ENCODE assay signal across 11 cellular contexts in the genomic region with DNA sequence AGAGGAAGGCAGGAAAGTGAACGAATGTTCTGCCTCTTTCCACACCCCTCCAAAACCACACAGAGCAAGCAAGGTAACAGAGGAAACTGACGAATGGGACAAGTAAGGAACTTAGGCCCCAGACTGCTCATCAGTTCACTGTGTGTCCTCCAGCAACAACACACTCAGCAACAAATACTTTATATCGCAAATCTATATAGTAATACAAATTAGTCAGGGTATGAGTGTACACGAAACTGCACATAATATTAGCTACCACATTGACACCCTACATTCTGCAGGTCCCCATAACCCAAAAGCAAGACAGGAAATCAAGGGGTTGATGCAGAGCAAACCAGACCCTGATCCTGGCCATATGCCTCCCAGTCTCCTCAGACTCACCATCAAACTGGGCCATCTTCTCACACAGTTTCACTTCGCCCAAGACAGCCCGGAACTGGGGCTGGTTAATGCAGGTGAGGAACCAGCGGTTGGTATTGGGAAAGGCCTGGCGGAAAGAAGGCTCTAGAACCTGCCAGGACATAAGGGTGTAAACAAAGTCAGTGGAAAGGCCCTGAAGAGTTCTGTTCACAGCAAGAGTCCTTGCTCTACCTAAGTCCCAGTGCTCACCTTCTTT. TPM values are rescaled to one million over a fixed set of nuclear protein-coding genes. Genes with fewer than 3 reads are reported as not detected.
A peak's percentile ranks its signal among the peaks of the same experiment; 100 is the strongest.
DNase-seq lines count a peak whose midpoint lies in the region; ATAC-seq and TF ChIP-seq lines count a peak whose summit lies in the region.
"Had no signal": no experiment of that assay in that cellular context is flagged by ENCODE, and none has a peak within 500 bp of the region (broad histone marks: within the 10 kb centered on the region; RNA-seq: fewer than 3 reads in every experiment).

No MANE protein-coding gene starts in this region.

- ATAC-seq in Panc1 (no peak), GM18867 (IDR thresholded peaks at IDR 0.05; ENCODE audit: unreplicated experiment) (no peak), HG03196 (IDR thresholded peaks at IDR 0.05; ENCODE audit: unreplicated experiment) (no peak)
- no peak for ATAC-seq in effector memory CD8-positive, alpha-beta T cell (replicated peaks)
- ATAC-seq in stimulated activated naive B cell treated with anti-CD40 and anti-IgM and Interleukin-4, amounts not matched to agents 10 μg/mL and 1 μg/mL and 100 μg/mL, for 72 hours (replicated peaks) = peak in 1 of 2 donors; percentile 57

- CTCF ChIA-PET in activated naive CD4-positive, alpha-beta T cell treated with anti-CD3 and anti-CD28 coated beads for 36 hours (lab: Charles Lee) = interaction anchor here (1.1 to 2.1 kb wide), 4 partner anchors 10 to 172 kb away, joined by 3 to 12 read pairs (median 4); no protein-coding TSS in a partner anchor
- CTCF ChIA-PET in activated naive CD4-positive, alpha-beta T cell treated with anti-CD3 and anti-CD28 coated beads, Interleukin-2, amount 10 ng/mL, durations not matched to agents 7 days and 5 days (lab: Charles Lee) = interaction anchor here (0.9 to 3.3 kb wide), 4 partner anchors 24 to 144 kb away, joined by 3 to 12 read pairs (median 4); no protein-coding TSS in a partner anchor
- CTCF ChIA-PET in Panc1 (lab: Charles Lee) = no interaction called here

- H3K4me3 Mint-ChIP-seq in activated naive CD4-positive, alpha-beta T cell treated with anti-CD3 and anti-CD28 coated beads for 36 hours = no peak overlapping the region
- no peak overlapping the region for H3K4me3 Mint-ChIP-seq in activated naive CD4-positive, alpha-beta T cell treated with anti-CD3 and anti-CD28 coated beads, Interleukin-2, amount 10 ng/mL, durations not matched to agents 7 days and 5 days
- H3K4me3 Mint-ChIP-seq in effector memory CD8-positive, alpha-beta T cell = peak overlapping the region in 1 of 2 donors; percentile 44
- peak overlapping the region in 1 of 2 donors; percentile 63 for H3K4me3 Mint-ChIP-seq in stimulated activated naive B cell treated with anti-CD40 and anti-IgM and Interleukin-4, amounts not matched to agents 10 μg/mL and 1 μg/mL and 100 μg/mL, for 72 hours

- no peaks in the 10 kb centered on the region for H3K27me3 ChIP-seq in Panc1 (ENCODE audit: control insufficient read depth, insufficient read depth, low read length)

- BruUV-seq in Panc1 (replicated peaks; lab: Mats Ljungman, UMichigan) = no TSS peak

- in situ Hi-C loops in Panc1 (cut with HindIII; ENCODE audit: low pct_unique_long_range_greater_than_20kb, low sequenced_read_pairs) = no loop called here

- DNase-seq in activated naive CD4-positive, alpha-beta T cell treated with anti-CD3 and anti-CD28 coated beads for 36 hours = no peak
- DNase-seq in activated naive CD4-positive, alpha-beta T cell treated with anti-CD3 and anti-CD28 coated beads, Interleukin-2, amount 10 ng/mL, durations not matched to agents 7 days and 5 days = no peak
- DNase-seq in Panc1 (ENCODE audit: low read depth, low spot score) (no peak), superior temporal gyrus (ENCODE audit: extremely low spot score) (no peak)
- DNase-seq in effector memory CD8-positive, alpha-beta T cell = no peak
- DNase-seq in stimulated activated naive B cell treated with anti-CD40 and anti-IgM and Interleukin-4, amounts not matched to agents 10 μg/mL and 1 μg/mL and 100 μg/mL, for 72 hours = no peak
- DNase-seq: midbrain, NCI-H1436 treated with DMSO at 0.1 percent for 48 hours had no signal

- H3K27ac Mint-ChIP-seq in activated naive CD4-positive, alpha-beta T cell treated with anti-CD3 and anti-CD28 coated beads for 36 hours = peak overlapping the region; percentile 67
- no peak overlapping the region for H3K27ac Mint-ChIP-seq in activated naive CD4-positive, alpha-beta T cell treated with anti-CD3 and anti-CD28 coated beads, Interleukin-2, amount 10 ng/mL, durations not matched to agents 7 days and 5 days
- H3K27ac Mint-ChIP-seq in effector memory CD8-positive, alpha-beta T cell = peak overlapping the region; percentile 75 to 79
- peak overlapping the region; percentile 77 for H3K27ac Mint-ChIP-seq in stimulated activated naive B cell treated with anti-CD40 and anti-IgM and Interleukin-4, amounts not matched to agents 10 μg/mL and 1 μg/mL and 100 μg/mL, for 72 hours

- peak overlapping the region; percentile 36; the same call in 1 of the 2 replicates for H3K27ac ChIP-seq in Panc1 (ENCODE audit: low read length)
- H3K27ac ChIP-seq: prostate gland had no signal

- H3K36me3 Mint-ChIP-seq in activated naive CD4-positive, alpha-beta T cell treated with anti-CD3 and anti-CD28 coated beads for 36 hours (ENCODE audit: low read depth) = peaks cover 69% of the 10 kb centered on the region
- H3K36me3 Mint-ChIP-seq in activated naive CD4-positive, alpha-beta T cell treated with anti-CD3 and anti-CD28 coated beads, Interleukin-2, amount 10 ng/mL, durations not matched to agents 7 days and 5 days = peaks cover 57% of the 10 kb centered on the region
- H3K36me3 Mint-ChIP-seq in effector memory CD8-positive, alpha-beta T cell (ENCODE audit: insufficient read depth) = peaks cover 85% of the 10 kb centered on the region
- H3K36me3 Mint-ChIP-seq in stimulated activated naive B cell treated with anti-CD40 and anti-IgM and Interleukin-4, amounts not matched to agents 10 μg/mL and 1 μg/mL and 100 μg/mL, for 72 hours = peaks cover 48 to 59% of the 10 kb centered on the region in 2 donors

- no peaks in the 10 kb centered on the region for H3K9me3 Mint-ChIP-seq in activated naive CD4-positive, alpha-beta T cell treated with anti-CD3 and anti-CD28 coated beads for 36 hours
- no peaks in the 10 kb centered on the region for H3K9me3 Mint-ChIP-seq in activated naive CD4-positive, alpha-beta T cell treated with anti-CD3 and anti-CD28 coated beads, Interleukin-2, amount 10 ng/mL, durations not matched to agents 7 days and 5 days
- no peaks in the 10 kb centered on the region for H3K9me3 Mint-ChIP-seq in effector memory CD8-positive, alpha-beta T cell
- no peaks in the 10 kb centered on the region for H3K9me3 Mint-ChIP-seq in stimulated activated naive B cell treated with anti-CD40 and anti-IgM and Interleukin-4, amounts not matched to agents 10 μg/mL and 1 μg/mL and 100 μg/mL, for 72 hours

- intact Hi-C loops in activated naive CD4-positive, alpha-beta T cell treated with anti-CD3 and anti-CD28 coated beads for 36 hours (cut with micrococcal nuclease) = no loop called here
- intact Hi-C loops in Panc1 (cut with micrococcal nuclease; ENCODE audit: unreplicated experiment) = no loop called here

- POLR2A ChIA-PET in Panc1 (lab: Charles Lee) = interaction anchor here (0.7 kb wide), 1 partner anchor 24 kb away, joined by 9 read pairs; no protein-coding TSS in a partner anchor

- TF ChIP-seq CTCF in Panc1 (IDR thresholded peaks at IDR 0.05) = no peak

- H3K36me3 ChIP-seq in Panc1 (ENCODE audit: control insufficient read depth, insufficient read depth, low read length) = peaks cover 34% of the 10 kb centered on the region

- H3K4me1 ChIP-seq in Panc1 (ENCODE audit: control insufficient read depth, insufficient read depth, low read length) = peaks cover 52% of the 10 kb centered on the region

- H3K4me3 ChIP-seq in Panc1 (ENCODE audit: low read depth in 2 of 2, low read length in 2 of 2) = no peak overlapping the region
- H3K4me3 ChIP-seq: prostate gland had no signal

- H3K27me3 Mint-ChIP-seq in activated naive CD4-positive, alpha-beta T cell treated with anti-CD3 and anti-CD28 coated beads for 36 hours (ENCODE audit: low read depth) = no peaks in the 10 kb centered on the region
- H3K27me3 Mint-ChIP-seq in activated naive CD4-positive, alpha-beta T cell treated with anti-CD3 and anti-CD28 coated beads, Interleukin-2, amount 10 ng/mL, durations not matched to agents 7 days and 5 days = no peaks in the 10 kb centered on the region
- H3K27me3 Mint-ChIP-seq in effector memory CD8-positive, alpha-beta T cell = no peaks in the 10 kb centered on the region
- no peaks in the 10 kb centered on the region for H3K27me3 Mint-ChIP-seq in stimulated activated naive B cell treated with anti-CD40 and anti-IgM and Interleukin-4, amounts not matched to agents 10 μg/mL and 1 μg/mL and 100 μg/mL, for 72 hours

- peaks cover 59% of the 10 kb centered on the region for H3K4me1 Mint-ChIP-seq in activated naive CD4-positive, alpha-beta T cell treated with anti-CD3 and anti-CD28 coated beads for 36 hours (ENCODE audit: low read depth)
- peaks cover 48% of the 10 kb centered on the region for H3K4me1 Mint-ChIP-seq in activated naive CD4-positive, alpha-beta T cell treated with anti-CD3 and anti-CD28 coated beads, Interleukin-2, amount 10 ng/mL, durations not matched to agents 7 days and 5 days
- peaks cover 24 to 32% of the 10 kb centered on the region in 2 donors for H3K4me1 Mint-ChIP-seq in effector memory CD8-positive, alpha-beta T cell (ENCODE audit: low read depth in 2 of 2)
- H3K4me1 Mint-ChIP-seq in stimulated activated naive B cell treated with anti-CD40 and anti-IgM and Interleukin-4, amounts not matched to agents 10 μg/mL and 1 μg/mL and 100 μg/mL, for 72 hours = peaks cover 37 to 65% of the 10 kb centered on the region in 2 donors

- H3K9me3 ChIP-seq in Panc1 (ENCODE audit: control insufficient read depth, insufficient read depth, low read depth, low read length) = no peaks in the 10 kb centered on the region
- H3K9me3 ChIP-seq: prostate gland had no signal

RNA-seq across cellular contexts. Expression of gene EEF1G, which starts 6.6 kb away (rescaled TPM):
- total RNA-seq in activated naive CD4-positive, alpha-beta T cell treated with anti-CD3 and anti-CD28 coated beads for 36 hours = 1,000 to 10,000 TPM; 2,282 to 2,440 TPM
- 1,119 TPM for total RNA-seq in Panc1 (2021; ENCODE audit: unreplicated experiment)
- polyA plus RNA-seq in Panc1 (2012; ENCODE audit: insufficient read length) = 1,553 TPM

RNA-seq across cellular contexts. Expression of gene AHNAK, which starts 20.5 kb away (rescaled TPM):
- 1 to 10 TPM; 9.2 to 9.4 TPM for total RNA-seq in activated naive CD4-positive, alpha-beta T cell treated with anti-CD3 and anti-CD28 coated beads for 36 hours
- 844 TPM for total RNA-seq in Panc1 (2021; ENCODE audit: unreplicated experiment)
- polyA plus RNA-seq in Panc1 (2012; ENCODE audit: insufficient read length) = 355 TPM

RNA-seq across cellular contexts. Expression of gene TUT1, which starts 24.2 kb away (rescaled TPM):
- 10 to 100 TPM; 38.2 to 42.0 TPM for total RNA-seq in activated naive CD4-positive, alpha-beta T cell treated with anti-CD3 and anti-CD28 coated beads for 36 hours
- 19.9 TPM for total RNA-seq in Panc1 (2021; ENCODE audit: unreplicated experiment)
- polyA plus RNA-seq in Panc1 (2012; ENCODE audit: insufficient read length) = 21.9 TPM

RNA-seq across cellular contexts. Expression of gene MTA2, which starts 34.5 kb away (rescaled TPM):
- 100 to 1,000 TPM; 191 to 197 TPM for total RNA-seq in activated naive CD4-positive, alpha-beta T cell treated with anti-CD3 and anti-CD28 coated beads for 36 hours
- 163 TPM for total RNA-seq in Panc1 (2021; ENCODE audit: unreplicated experiment)
- polyA plus RNA-seq in Panc1 (2012; ENCODE audit: insufficient read length) = 129 TPM

RNA-seq across cellular contexts. Expression of gene EML3, which starts 45.4 kb away (rescaled TPM):
- total RNA-seq in activated naive CD4-positive, alpha-beta T cell treated with anti-CD3 and anti-CD28 coated beads for 36 hours = 10 to 100 TPM; 81.8 to 97.1 TPM
- total RNA-seq in Panc1 (2021; ENCODE audit: unreplicated experiment) = 88.8 TPM
- 77.9 TPM for polyA plus RNA-seq in Panc1 (2012; ENCODE audit: insufficient read length)

Comparison
In these comparisons a context has a peak if more than half of its experiments do, and no peak if none do; other contexts are left out.
1. RNA of gene AHNAK, which starts 20.5 kb away (total RNA-seq): 844 TPM in Panc1 (single experiment); 9.2 to 9.4 TPM in activated naive CD4-positive, alpha-beta T cell treated with anti-CD3 and anti-CD28 coated beads for 36 hours; every median in the first group is over 10 times any median in the second.